Comparison of ENCODE assay signal across 5 cellular contexts in the genomic region with DNA sequence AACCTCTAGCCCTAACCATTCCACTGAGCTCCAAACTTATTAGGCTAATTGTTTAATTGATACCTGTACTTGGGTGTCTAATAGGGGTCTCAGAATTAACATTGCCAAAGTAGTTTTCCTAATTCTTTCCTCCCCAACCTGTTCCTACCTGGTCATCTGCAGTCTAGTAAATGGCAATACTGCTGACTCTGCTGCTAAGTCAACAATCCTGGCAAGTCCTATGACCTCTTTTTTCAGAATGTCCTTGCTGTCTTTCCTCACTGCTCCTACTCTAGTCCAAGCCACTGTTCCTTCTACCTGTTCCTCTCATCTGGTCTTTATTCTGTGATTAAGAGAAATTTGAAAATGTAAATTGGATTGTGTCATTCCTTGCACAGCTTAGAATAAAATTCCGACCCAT.
"Had no signal": no experiment of that assay in that cellular context is flagged by ENCODE, and none has a peak within 500 bp of the region (broad histone marks: within the 10 kb centered on the region; RNA-seq: fewer than 3 reads in every experiment).

No MANE protein-coding gene starts in this region.

- H3K4me2 ChIP-seq: GM23338, KMS-11 had no signal

- H3K27ac ChIP-seq: KMS-11 had no signal

- H2AFZ ChIP-seq: GM23338 had no signal

- DNase-seq: H9, HCEC 1CT, KBM-7 had no signal

- H3K4me3 ChIP-seq: GM23338 had no signal

- ATAC-seq: GM23338 had no signal

- H3K9ac ChIP-seq: KMS-11 had no signal
